ENCODE assay signal across 20 cellular contexts in genomic region chr11:72233773-72234513, GRCh38. TPM values are rescaled to one million over a fixed set of nuclear protein-coding genes. Genes with fewer than 3 reads are reported as not detected.
DNase-seq lines count a peak whose midpoint lies in the region; ATAC-seq, FAIRE-seq and TF ChIP-seq lines count a peak whose summit lies in the region.
"Had no signal": no experiment of that assay in that cellular context is flagged by ENCODE, and none has a peak within 500 bp of the region (broad histone marks: within the 10 kb centered on the region; RNA-seq: fewer than 3 reads in every experiment).

No MANE protein-coding gene starts in this region.

- H3K27me3 Mint-ChIP-seq in osteocyte (ENCODE audit: unreplicated experiment) (no peaks in the 10 kb centered on the region), progenitor cell of endocrine pancreas (peaks cover 5% of the 10 kb centered on the region)

- H3K4me1 ChIP-seq in BLaER1 treated with 17β-estradiol and CSF1 and Interleukin-3, amounts not matched to agents 10 nM and 100 nM, result peaks cover 31 to 76% (median 46%) of the 10 kb centered on the region in 10 experiments
- H3K4me1 ChIP-seq: foreskin keratinocyte, HAP-1 had no signal

- peak overlapping the region; percentile 50 for H3K27ac Mint-ChIP-seq in osteocyte (ENCODE audit: unreplicated experiment)
- no peak overlapping the region for H3K27ac Mint-ChIP-seq in progenitor cell of endocrine pancreas
- H3K27ac Mint-ChIP-seq: activated T-helper 1 cell treated with anti-CD3 and anti-CD28 coated beads, Interleukin-12 subunit alpha, Interleukin-12 subunit beta, Interleukin-2, Interleukin-4 antibody, amounts not matched to agents 30 ng/mL and 10 ng/mL and 1 ng/mL, durations not matched to agents 14 hours and 24 hours and 36 hours had no signal

- peak overlapping the region in 8 of 11 experiments; percentile 24 to 52 (median 38); a peak in 14 of 22 replicates for H3K27ac ChIP-seq in BLaER1 treated with 17β-estradiol and CSF1 and Interleukin-3, amounts not matched to agents 10 nM and 100 nM
- H3K27ac ChIP-seq: foreskin keratinocyte had no signal

- H3K36me3 ChIP-seq in BLaER1 treated with 17β-estradiol and CSF1 and Interleukin-3, amounts not matched to agents 10 nM and 100 nM, result peaks cover 97 to 100% (median 99%) of the 10 kb centered on the region in 11 experiments
- H3K36me3 ChIP-seq in bronchial epithelial cell (ENCODE audit: control insufficient read depth, insufficient read depth, low read length), result peaks cover 74% of the 10 kb centered on the region

- no peak for TF ChIP-seq CTCF in GM10266 (IDR thresholded peaks at IDR 0.05; ENCODE audit: control insufficient read depth, insufficient read depth, low read depth, missing control alignments)
- TF ChIP-seq CTCF in bronchial epithelial cell (IDR thresholded peaks at IDR 0.05; ENCODE audit: insufficient read depth, low read length, severe bottlenecking), result no peak
- TF ChIP-seq CTCF in osteocyte (IDR thresholded peaks at IDR 0.05), result no peak
- TF ChIP-seq CTCF in progenitor cell of endocrine pancreas (IDR thresholded peaks at IDR 0.05; ENCODE audit: unreplicated experiment), result no peak

- no peaks in the 10 kb centered on the region for H3K9me3 ChIP-seq in BLaER1 treated with 17β-estradiol and CSF1 and Interleukin-3, amounts not matched to agents 10 nM and 100 nM (replicated peaks in 1 of 11)
- H3K9me3 ChIP-seq: HAP-1 had no signal

- H3K36me3 Mint-ChIP-seq in osteocyte (ENCODE audit: unreplicated experiment) (peaks cover 52% of the 10 kb centered on the region), progenitor cell of endocrine pancreas (ENCODE audit: insufficient read depth) (peaks cover 35% of the 10 kb centered on the region)

- peak overlapping the region in 10 of 11 experiments; percentile 5 to 61 (median 38); a peak in 7 of 22 replicates for H3K9ac ChIP-seq in BLaER1 treated with 17β-estradiol and CSF1 and Interleukin-3, amounts not matched to agents 10 nM and 100 nM

- no peak overlapping the region for H3K4me3 ChIP-seq in BLaER1 treated with 17β-estradiol and CSF1 and Interleukin-3, amounts not matched to agents 10 nM and 100 nM
- no peak overlapping the region for H3K4me3 ChIP-seq in bronchial epithelial cell (ENCODE audit: low read depth, low read length)
- H3K4me3 ChIP-seq: HAP-1 had no signal

- peak; percentile 96 for FAIRE-seq in bronchial epithelial cell (lab: Jason Lieb, UNC)

- DNase-seq in GM10266 (ENCODE audit: extremely low spot score) (peak; percentile 15), bronchial epithelial cell (ENCODE audit: low read depth) (no peak), osteocyte (ENCODE audit: extremely low spot score, unreplicated experiment) (peak; percentile 59), SW 1271 (lab: John Stamatoyannopoulos, UW) (no peak), progenitor cell of endocrine pancreas (ENCODE audit: low spot score, unreplicated experiment) (no peak)
- DNase-seq: cerebellar nuclear complex, DMS153, foreskin keratinocyte, Kasumi-1, left cardiac atrium, NCI-H1105, NCI-H2171, occipital lobe had no signal

- H3K4me3 Mint-ChIP-seq in osteocyte (ENCODE audit: unreplicated experiment), result no peak overlapping the region
- no peak overlapping the region for H3K4me3 Mint-ChIP-seq in progenitor cell of endocrine pancreas (ENCODE audit: low read depth)
- H3K4me3 Mint-ChIP-seq: activated T-helper 1 cell treated with anti-CD3 and anti-CD28 coated beads, Interleukin-12 subunit alpha, Interleukin-12 subunit beta, Interleukin-2, Interleukin-4 antibody, amounts not matched to agents 30 ng/mL and 10 ng/mL and 1 ng/mL, durations not matched to agents 14 hours and 24 hours and 36 hours had no signal

- ATAC-seq in GM18870 (IDR thresholded peaks at IDR 0.05; ENCODE audit: unreplicated experiment), result no peak
- ATAC-seq: foreskin keratinocyte, left cardiac atrium, Panc1 had no signal

- peak overlapping the region; percentile 4 to 68 (median 61); a peak in 21 of 22 replicates for H3K4me2 ChIP-seq in BLaER1 treated with 17β-estradiol and CSF1 and Interleukin-3, amounts not matched to agents 10 nM and 100 nM

- H3K9me3 Mint-ChIP-seq in osteocyte (ENCODE audit: unreplicated experiment), result no peaks in the 10 kb centered on the region
- H3K9me3 Mint-ChIP-seq in progenitor cell of endocrine pancreas (ENCODE audit: low read depth), result no peaks in the 10 kb centered on the region
- H3K9me3 Mint-ChIP-seq: activated T-helper 1 cell treated with anti-CD3 and anti-CD28 coated beads, Interleukin-12 subunit alpha, Interleukin-12 subunit beta, Interleukin-2, Interleukin-4 antibody, amounts not matched to agents 30 ng/mL and 10 ng/mL and 1 ng/mL, durations not matched to agents 14 hours and 24 hours and 36 hours had no signal

- H3K27me3 ChIP-seq in BLaER1 treated with 17β-estradiol and CSF1 and Interleukin-3, amounts not matched to agents 10 nM and 100 nM, result peaks cover 10 to 24% (median 17%) of the 10 kb centered on the region in 11 experiments
- H3K27me3 ChIP-seq in bronchial epithelial cell (ENCODE audit: control insufficient read depth, insufficient read depth, low read length), result no peaks in the 10 kb centered on the region

- peaks cover 66 to 100% (median 94%) of the 10 kb centered on the region in 11 experiments for H4K20me1 ChIP-seq in BLaER1 treated with 17β-estradiol and CSF1 and Interleukin-3, amounts not matched to agents 10 nM and 100 nM

- peaks cover 15% of the 10 kb centered on the region for H3K4me1 Mint-ChIP-seq in osteocyte (ENCODE audit: unreplicated experiment)
- peaks cover 2% of the 10 kb centered on the region for H3K4me1 Mint-ChIP-seq in progenitor cell of endocrine pancreas (ENCODE audit: low read depth)

RNA-seq across cellular contexts. Expression of gene INPPL1, which starts 9.4 kb away (rescaled TPM):
- 12.6 and 24.6 TPM in 2 replicates for total RNA-seq in bronchial epithelial cell
- 259 and 289 TPM in 2 replicates for total RNA-seq in osteocyte
- total RNA-seq in progenitor cell of endocrine pancreas, result 389 and 394 TPM in 2 replicates

RNA-seq across cellular contexts. Expression of gene PHOX2A, which starts 10.0 kb away (rescaled TPM):
- not detected in 2 replicates for total RNA-seq in bronchial epithelial cell
- not detected in 2 replicates for total RNA-seq in osteocyte
- not detected in 2 replicates for total RNA-seq in progenitor cell of endocrine pancreas
- total RNA-seq: activated T-helper 1 cell treated with anti-CD3 and anti-CD28 coated beads, Interleukin-12 subunit alpha, Interleukin-12 subunit beta, Interleukin-2, Interleukin-4 antibody, amounts not matched to agents 30 ng/mL and 10 ng/mL and 1 ng/mL, durations not matched to agents 14 hours and 24 hours and 36 hours; foreskin keratinocyte; left cardiac atrium; mononuclear cell; occipital lobe; temporal lobe had no signal

RNA-seq across cellular contexts. Expression of gene FOLR2, which starts 17.3 kb away (rescaled TPM):
- total RNA-seq in bronchial epithelial cell (not detected in 2 replicates), osteocyte (not detected in 2 replicates), progenitor cell of endocrine pancreas (not detected in 2 replicates)
- total RNA-seq: activated T-helper 1 cell treated with anti-CD3 and anti-CD28 coated beads, Interleukin-12 subunit alpha, Interleukin-12 subunit beta, Interleukin-2, Interleukin-4 antibody, amounts not matched to agents 30 ng/mL and 10 ng/mL and 1 ng/mL, durations not matched to agents 14 hours and 24 hours and 36 hours; foreskin keratinocyte had no signal

RNA-seq across cellular contexts. Expression of gene FOLR1, which starts 42.0 kb away (rescaled TPM):
- total RNA-seq in bronchial epithelial cell, result 0.53 and 1.3 TPM in 2 replicates
- not detected in 2 replicates for total RNA-seq in osteocyte
- total RNA-seq in progenitor cell of endocrine pancreas, result 5.6 and 6.4 TPM in 2 replicates
- total RNA-seq: activated T-helper 1 cell treated with anti-CD3 and anti-CD28 coated beads, Interleukin-12 subunit alpha, Interleukin-12 subunit beta, Interleukin-2, Interleukin-4 antibody, amounts not matched to agents 30 ng/mL and 10 ng/mL and 1 ng/mL, durations not matched to agents 14 hours and 24 hours and 36 hours; foreskin keratinocyte; left cardiac atrium; mononuclear cell; occipital lobe had no signal

Comparison
In these comparisons a context has a peak if more than half of its experiments do, and no peak if none do; other contexts are left out.
1. DNase-seq: peak in GM10266 (single experiment) and osteocyte (single experiment); none in bronchial epithelial cell (single experiment), SW 1271 (0 of 2) and progenitor cell of endocrine pancreas (single experiment).
2. RNA of gene INPPL1, which starts 9.4 kb away (total RNA-seq): 389 to 394 TPM in progenitor cell of endocrine pancreas and 259 to 289 TPM in osteocyte; 12.6 to 24.6 TPM in bronchial epithelial cell; every median in the first group is over 10 times any median in the second.